24 cellular contexts compared by ENCODE assay signal in genomic region chr2:108129636-108130035, GRCh38.
"Had no signal": no experiment of that assay in that cellular context is flagged by ENCODE, and none has a peak within 500 bp of the region (broad histone marks: within the 10 kb centered on the region; RNA-seq: fewer than 3 reads in every experiment).

No MANE protein-coding gene starts in this region.

- H3K36me3 Mint-ChIP-seq: immature natural killer cell; mesothelial cell of epicardium; natural killer cell; stimulated activated memory B cell treated with anti-CD40 and anti-IgM and Interleukin-4, amounts not matched to agents 10 μg/mL and 1 μg/mL and 100 μg/mL, for 72 hours had no signal

- H3K4me3 Mint-ChIP-seq: activated CD8-positive, alpha-beta T cell treated with anti-CD3 and anti-CD28 coated beads, Interleukin-2, amount 10 ng/mL, durations not matched to agents 7 days and 5 days; activated naive CD8-positive, alpha-beta T cell treated with anti-CD3 and anti-CD28 coated beads, Interleukin-2, amount 50 U/mL, for 24 hours; activated T-helper 1 cell treated with anti-CD3 and anti-CD28 coated beads, Interleukin-12 subunit alpha, Interleukin-12 subunit beta, Interleukin-2, Interleukin-4 antibody, amounts not matched to agents 30 ng/mL and 10 ng/mL and 1 ng/mL, durations not matched to agents 14 hours and 24 hours and 36 hours; immature natural killer cell; mesothelial cell of epicardium; natural killer cell; stimulated activated memory B cell treated with anti-CD40 and anti-IgM and Interleukin-4, amounts not matched to agents 10 μg/mL and 1 μg/mL and 100 μg/mL, for 72 hours had no signal

- H3K27me3 ChIP-seq: body of pancreas, left lung, neutrophil, pancreas, sigmoid colon, stomach, suprapubic skin, tibial nerve had no signal

- H3K4me1 ChIP-seq: body of pancreas, heart left ventricle, left lung, pancreas, sigmoid colon, stomach, suprapubic skin, tibial nerve had no signal

- ATAC-seq: activated CD8-positive, alpha-beta T cell treated with anti-CD3 and anti-CD28 coated beads, Interleukin-2, amount 10 ng/mL, durations not matched to agents 7 days and 5 days; activated naive CD8-positive, alpha-beta T cell treated with anti-CD3 and anti-CD28 coated beads, Interleukin-2, amount 50 U/mL, for 24 hours; body of pancreas; heart left ventricle; left lung; natural killer cell; pancreas; stimulated activated memory B cell treated with anti-CD40 and anti-IgM and Interleukin-4, amounts not matched to agents 10 μg/mL and 1 μg/mL and 100 μg/mL, for 72 hours had no signal

- H3K9me3 ChIP-seq: body of pancreas, left lung, neutrophil, pancreas, sigmoid colon, stomach, suprapubic skin, tibial nerve had no signal

- H3K4me1 Mint-ChIP-seq: activated naive CD8-positive, alpha-beta T cell treated with anti-CD3 and anti-CD28 coated beads, Interleukin-2, amount 50 U/mL, for 24 hours; immature natural killer cell; natural killer cell; stimulated activated memory B cell treated with anti-CD40 and anti-IgM and Interleukin-4, amounts not matched to agents 10 μg/mL and 1 μg/mL and 100 μg/mL, for 72 hours had no signal

- H3K27ac Mint-ChIP-seq: activated CD8-positive, alpha-beta T cell treated with anti-CD3 and anti-CD28 coated beads, Interleukin-2, amount 10 ng/mL, durations not matched to agents 7 days and 5 days; activated naive CD8-positive, alpha-beta T cell treated with anti-CD3 and anti-CD28 coated beads, Interleukin-2, amount 50 U/mL, for 24 hours; activated T-helper 1 cell treated with anti-CD3 and anti-CD28 coated beads, Interleukin-12 subunit alpha, Interleukin-12 subunit beta, Interleukin-2, Interleukin-4 antibody, amounts not matched to agents 30 ng/mL and 10 ng/mL and 1 ng/mL, durations not matched to agents 14 hours and 24 hours and 36 hours; immature natural killer cell; mesothelial cell of epicardium; natural killer cell; stimulated activated memory B cell treated with anti-CD40 and anti-IgM and Interleukin-4, amounts not matched to agents 10 μg/mL and 1 μg/mL and 100 μg/mL, for 72 hours had no signal

- H3K4me3 ChIP-seq: body of pancreas, heart left ventricle, left lung, pancreas, sigmoid colon, smooth muscle cell, stomach, suprapubic skin, tibial nerve had no signal

- DNase-seq: activated CD4-positive, alpha-beta T cell treated with anti-CD3 and anti-CD28 coated beads for 1 hour; activated CD4-positive, alpha-beta T cell treated with anti-CD3 and anti-CD28 coated beads, Interleukin-2, amount 50 U/mL, for 1 hour; activated CD8-positive, alpha-beta T cell treated with anti-CD3 and anti-CD28 coated beads, Interleukin-2, amount 10 ng/mL, durations not matched to agents 7 days and 5 days; activated gamma-delta T cell; activated naive CD4-positive, alpha-beta T cell treated with anti-CD3 and anti-CD28 coated beads, Interleukin-2, amount 50 U/mL, for 16 hours; activated naive CD8-positive, alpha-beta T cell treated with anti-CD3 and anti-CD28 coated beads, Interleukin-2, amount 50 U/mL, for 24 hours; body of pancreas; heart left ventricle; immature natural killer cell; left lung; natural killer cell; pancreas; sigmoid colon; stimulated activated CD4-positive, alpha-beta T cell treated with anti-CD3 and anti-CD28 coated beads, Interleukin-15, amount 100 ng/mL, for 24 hours; stomach; WERI-Rb-1 had no signal

- H3K36me3 ChIP-seq: heart left ventricle, left lung, neutrophil, pancreas, sigmoid colon, stomach, suprapubic skin, tibial nerve, WERI-Rb-1 had no signal

- H3K4me2 ChIP-seq: smooth muscle cell had no signal

- H3K27me3 Mint-ChIP-seq: activated naive CD8-positive, alpha-beta T cell treated with anti-CD3 and anti-CD28 coated beads, Interleukin-2, amount 50 U/mL, for 24 hours; stimulated activated memory B cell treated with anti-CD40 and anti-IgM and Interleukin-4, amounts not matched to agents 10 μg/mL and 1 μg/mL and 100 μg/mL, for 72 hours had no signal

- H3K9me3 Mint-ChIP-seq: activated naive CD8-positive, alpha-beta T cell treated with anti-CD3 and anti-CD28 coated beads, Interleukin-2, amount 50 U/mL, for 24 hours; activated T-helper 1 cell treated with anti-CD3 and anti-CD28 coated beads, Interleukin-12 subunit alpha, Interleukin-12 subunit beta, Interleukin-2, Interleukin-4 antibody, amounts not matched to agents 30 ng/mL and 10 ng/mL and 1 ng/mL, durations not matched to agents 14 hours and 24 hours and 36 hours; stimulated activated memory B cell treated with anti-CD40 and anti-IgM and Interleukin-4, amounts not matched to agents 10 μg/mL and 1 μg/mL and 100 μg/mL, for 72 hours had no signal

- H3K27ac ChIP-seq: body of pancreas, epithelial cell of prostate, heart left ventricle, left lung, neutrophil, pancreas, sigmoid colon, stomach, suprapubic skin, tibial nerve, WERI-Rb-1 had no signal
